In genomic region chr14:72647782-72648181, GRCh38 we compare ENCODE assay signal across 22 cellular contexts.
"Had no signal": no experiment of that assay in that cellular context is flagged by ENCODE, and none has a peak within 500 bp of the region (broad histone marks: within the 10 kb centered on the region; RNA-seq: fewer than 3 reads in every experiment).

No MANE protein-coding gene starts in this region.

- H3K4me3 Mint-ChIP-seq: T-cell had no signal

- H3K9me3 ChIP-seq: SJCRH30 had no signal

- H3K4me3 ChIP-seq: SJCRH30 had no signal

- H3K4me1 Mint-ChIP-seq: T-cell had no signal

- H3K36me3 ChIP-seq: SJCRH30 had no signal

- ATAC-seq: Panc1, T-cell had no signal

- H3K27ac Mint-ChIP-seq: T-cell had no signal

- DNase-seq: Karpas-422, KG1, MM.1S, NCI-H1092 treated with DMSO at 0.1 percent for 48 hours, NCI-H1436, NCI-H187, NCI-H2029, NCI-H2081 treated with DMSO at 0.1 percent for 48 hours, NCI-H2171, NCI-H226, NCI-H446, NCI-H510A, NCI-H524 treated with DMSO at 0.1 percent for 48 hours, NCI-H69, NCI-H774, SHP77 treated with DMSO at 0.1 percent for 48 hours, SJCRH30, SW 1271, T-cell had no signal

- H3K27ac ChIP-seq: HL-60, RWPE1, SJCRH30 had no signal

- H3K9me3 Mint-ChIP-seq: T-cell had no signal

- H3K27me3 ChIP-seq: SJCRH30 had no signal

- H3K36me3 Mint-ChIP-seq: T-cell had no signal
